In the genomic region with DNA sequence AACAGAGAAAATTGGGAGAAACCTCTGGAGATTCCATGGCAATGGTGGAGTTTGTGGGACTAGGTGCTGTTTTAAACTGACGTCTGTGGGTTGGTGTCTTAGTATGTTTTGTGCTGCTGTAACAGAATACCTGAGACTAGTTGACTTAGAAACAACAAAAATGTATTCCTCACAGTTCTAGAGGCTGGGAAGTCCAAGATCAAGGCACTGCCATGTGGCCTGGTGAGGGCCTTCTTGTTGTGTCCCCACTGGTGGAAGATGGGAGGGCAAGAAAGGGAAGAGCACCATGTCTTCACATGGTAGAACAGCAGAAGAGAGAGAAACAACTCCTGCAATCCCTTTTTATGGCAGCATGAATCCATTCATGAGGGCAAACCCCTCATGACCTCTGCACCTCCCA, we compare ENCODE assay signal across 2 cellular contexts.
TF ChIP-seq lines count a peak whose summit lies in the region.

No MANE protein-coding gene starts in this region.

TF ChIP-seq in GM23338, 12 proteins besides CTCF, POLR2A, EP300 and RAD21 (continues in another document):
- no peak for TF ChIP-seq EZH2phosphoT487 (IDR thresholded peaks at IDR 0.05; ENCODE audit: unreplicated experiment)
- TF ChIP-seq ZNF331 (CRISPR knock-in tag; IDR thresholded peaks at IDR 0.05; ENCODE audit: low read depth), result no peak
- TF ChIP-seq, protein P1, sequence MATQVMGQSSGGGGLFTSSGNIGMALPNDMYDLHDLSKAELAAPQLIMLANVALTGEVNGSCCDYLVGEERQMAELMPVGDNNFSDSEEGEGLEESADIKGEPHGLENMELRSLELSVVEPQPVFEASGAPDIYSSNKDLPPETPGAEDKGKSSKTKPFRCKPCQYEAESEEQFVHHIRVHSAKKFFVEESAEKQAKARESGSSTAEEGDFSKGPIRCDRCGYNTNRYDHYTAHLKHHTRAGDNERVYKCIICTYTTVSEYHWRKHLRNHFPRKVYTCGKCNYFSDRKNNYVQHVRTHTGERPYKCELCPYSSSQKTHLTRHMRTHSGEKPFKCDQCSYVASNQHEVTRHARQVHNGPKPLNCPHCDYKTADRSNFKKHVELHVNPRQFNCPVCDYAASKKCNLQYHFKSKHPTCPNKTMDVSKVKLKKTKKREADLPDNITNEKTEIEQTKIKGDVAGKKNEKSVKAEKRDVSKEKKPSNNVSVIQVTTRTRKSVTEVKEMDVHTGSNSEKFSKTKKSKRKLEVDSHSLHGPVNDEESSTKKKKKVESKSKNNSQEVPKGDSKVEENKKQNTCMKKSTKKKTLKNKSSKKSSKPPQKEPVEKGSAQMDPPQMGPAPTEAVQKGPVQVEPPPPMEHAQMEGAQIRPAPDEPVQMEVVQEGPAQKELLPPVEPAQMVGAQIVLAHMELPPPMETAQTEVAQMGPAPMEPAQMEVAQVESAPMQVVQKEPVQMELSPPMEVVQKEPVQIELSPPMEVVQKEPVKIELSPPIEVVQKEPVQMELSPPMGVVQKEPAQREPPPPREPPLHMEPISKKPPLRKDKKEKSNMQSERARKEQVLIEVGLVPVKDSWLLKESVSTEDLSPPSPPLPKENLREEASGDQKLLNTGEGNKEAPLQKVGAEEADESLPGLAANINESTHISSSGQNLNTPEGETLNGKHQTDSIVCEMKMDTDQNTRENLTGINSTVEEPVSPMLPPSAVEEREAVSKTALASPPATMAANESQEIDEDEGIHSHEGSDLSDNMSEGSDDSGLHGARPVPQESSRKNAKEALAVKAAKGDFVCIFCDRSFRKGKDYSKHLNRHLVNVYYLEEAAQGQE (IDR thresholded peaks at IDR 0.05; ENCODE audit: unreplicated experiment), result no peak
- no peak for TF ChIP-seq JUNB (IDR thresholded peaks at IDR 0.05; ENCODE audit: unreplicated experiment)
- TF ChIP-seq NANOG (IDR thresholded peaks at IDR 0.05; ENCODE audit: borderline replicate concordance), result no peak
- no peak for TF ChIP-seq POLR2AphosphoS5 (IDR thresholded peaks at IDR 0.05; ENCODE audit: low read depth)
- TF ChIP-seq, protein P2, sequence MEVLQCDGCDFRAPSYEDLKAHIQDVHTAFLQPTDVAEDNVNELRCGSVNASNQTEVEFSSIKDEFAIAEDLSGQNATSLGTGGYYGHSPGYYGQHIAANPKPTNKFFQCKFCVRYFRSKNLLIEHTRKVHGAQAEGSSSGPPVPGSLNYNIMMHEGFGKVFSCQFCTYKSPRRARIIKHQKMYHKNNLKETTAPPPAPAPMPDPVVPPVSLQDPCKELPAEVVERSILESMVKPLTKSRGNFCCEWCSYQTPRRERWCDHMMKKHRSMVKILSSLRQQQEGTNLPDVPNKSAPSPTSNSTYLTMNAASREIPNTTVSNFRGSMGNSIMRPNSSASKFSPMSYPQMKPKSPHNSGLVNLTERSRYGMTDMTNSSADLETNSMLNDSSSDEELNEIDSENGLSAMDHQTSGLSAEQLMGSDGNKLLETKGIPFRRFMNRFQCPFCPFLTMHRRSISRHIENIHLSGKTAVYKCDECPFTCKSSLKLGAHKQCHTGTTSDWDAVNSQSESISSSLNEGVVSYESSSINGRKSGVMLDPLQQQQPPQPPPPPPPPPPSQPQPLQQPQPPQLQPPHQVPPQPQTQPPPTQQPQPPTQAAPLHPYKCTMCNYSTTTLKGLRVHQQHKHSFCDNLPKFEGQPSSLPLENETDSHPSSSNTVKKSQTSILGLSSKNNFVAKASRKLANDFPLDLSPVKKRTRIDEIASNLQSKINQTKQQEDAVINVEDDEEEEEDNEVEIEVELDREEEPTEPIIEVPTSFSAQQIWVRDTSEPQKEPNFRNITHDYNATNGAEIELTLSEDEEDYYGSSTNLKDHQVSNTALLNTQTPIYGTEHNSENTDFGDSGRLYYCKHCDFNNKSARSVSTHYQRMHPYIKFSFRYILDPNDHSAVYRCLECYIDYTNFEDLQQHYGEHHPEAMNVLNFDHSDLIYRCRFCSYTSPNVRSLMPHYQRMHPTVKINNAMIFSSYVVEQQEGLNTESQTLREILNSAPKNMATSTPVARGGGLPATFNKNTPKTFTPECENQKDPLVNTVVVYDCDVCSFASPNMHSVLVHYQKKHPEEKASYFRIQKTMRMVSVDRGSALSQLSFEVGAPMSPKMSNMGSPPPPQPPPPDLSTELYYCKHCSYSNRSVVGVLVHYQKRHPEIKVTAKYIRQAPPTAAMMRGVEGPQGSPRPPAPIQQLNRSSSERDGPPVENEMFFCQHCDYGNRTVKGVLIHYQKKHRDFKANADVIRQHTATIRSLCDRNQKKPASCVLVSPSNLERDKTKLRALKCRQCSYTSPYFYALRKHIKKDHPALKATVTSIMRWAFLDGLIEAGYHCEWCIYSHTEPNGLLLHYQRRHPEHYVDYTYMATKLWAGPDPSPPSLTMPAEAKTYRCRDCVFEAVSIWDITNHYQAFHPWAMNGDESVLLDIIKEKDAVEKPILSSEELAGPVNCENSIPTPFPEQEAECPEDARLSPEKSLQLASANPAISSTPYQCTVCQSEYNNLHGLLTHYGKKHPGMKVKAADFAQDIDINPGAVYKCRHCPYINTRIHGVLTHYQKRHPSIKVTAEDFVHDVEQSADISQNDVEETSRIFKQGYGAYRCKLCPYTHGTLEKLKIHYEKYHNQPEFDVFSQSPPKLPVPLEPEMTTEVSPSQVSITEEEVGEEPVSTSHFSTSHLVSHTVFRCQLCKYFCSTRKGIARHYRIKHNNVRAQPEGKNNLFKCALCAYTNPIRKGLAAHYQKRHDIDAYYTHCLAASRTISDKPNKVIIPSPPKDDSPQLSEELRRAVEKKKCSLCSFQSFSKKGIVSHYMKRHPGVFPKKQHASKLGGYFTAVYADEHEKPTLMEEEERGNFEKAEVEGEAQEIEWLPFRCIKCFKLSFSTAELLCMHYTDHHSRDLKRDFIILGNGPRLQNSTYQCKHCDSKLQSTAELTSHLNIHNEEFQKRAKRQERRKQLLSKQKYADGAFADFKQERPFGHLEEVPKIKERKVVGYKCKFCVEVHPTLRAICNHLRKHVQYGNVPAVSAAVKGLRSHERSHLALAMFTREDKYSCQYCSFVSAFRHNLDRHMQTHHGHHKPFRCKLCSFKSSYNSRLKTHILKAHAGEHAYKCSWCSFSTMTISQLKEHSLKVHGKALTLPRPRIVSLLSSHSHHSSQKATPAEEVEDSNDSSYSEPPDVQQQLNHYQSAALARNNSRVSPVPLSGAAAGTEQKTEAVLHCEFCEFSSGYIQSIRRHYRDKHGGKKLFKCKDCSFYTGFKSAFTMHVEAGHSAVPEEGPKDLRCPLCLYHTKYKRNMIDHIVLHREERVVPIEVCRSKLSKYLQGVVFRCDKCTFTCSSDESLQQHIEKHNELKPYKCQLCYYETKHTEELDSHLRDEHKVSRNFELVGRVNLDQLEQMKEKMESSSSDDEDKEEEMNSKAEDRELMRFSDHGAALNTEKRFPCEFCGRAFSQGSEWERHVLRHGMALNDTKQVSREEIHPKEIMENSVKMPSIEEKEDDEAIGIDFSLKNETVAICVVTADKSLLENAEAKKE (CRISPR knock-in tag; IDR thresholded peaks at IDR 0.05), result no peak
- no peak for TF ChIP-seq CREB1 (CRISPR knock-in tag; IDR thresholded peaks at IDR 0.05; ENCODE audit: low read depth)
- no peak for TF ChIP-seq STAT1 (IDR thresholded peaks at IDR 0.05; ENCODE audit: unreplicated experiment)
- TF ChIP-seq, protein P3, sequence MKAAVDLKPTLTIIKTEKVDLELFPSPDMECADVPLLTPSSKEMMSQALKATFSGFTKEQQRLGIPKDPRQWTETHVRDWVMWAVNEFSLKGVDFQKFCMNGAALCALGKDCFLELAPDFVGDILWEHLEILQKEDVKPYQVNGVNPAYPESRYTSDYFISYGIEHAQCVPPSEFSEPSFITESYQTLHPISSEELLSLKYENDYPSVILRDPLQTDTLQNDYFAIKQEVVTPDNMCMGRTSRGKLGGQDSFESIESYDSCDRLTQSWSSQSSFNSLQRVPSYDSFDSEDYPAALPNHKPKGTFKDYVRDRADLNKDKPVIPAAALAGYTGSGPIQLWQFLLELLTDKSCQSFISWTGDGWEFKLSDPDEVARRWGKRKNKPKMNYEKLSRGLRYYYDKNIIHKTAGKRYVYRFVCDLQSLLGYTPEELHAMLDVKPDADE (IDR thresholded peaks at IDR 0.05), result no peak

TF ChIP-seq in K562, 482 proteins besides CTCF, POLR2A, EP300 and RAD21:
- TF ChIP-seq EHMT2 (IDR thresholded peaks at IDR 0.05) (0 out of 2 replicates have a peak, but pooled peaks have one; percentile 29), ZNF398 (CRISPR knock-in tag; IDR thresholded peaks at IDR 0.05) (no peak), KLF10 (CRISPR knock-in tag; IDR thresholded peaks at IDR 0.05) (no peak), ZNF740 (CRISPR knock-in tag; IDR thresholded peaks at IDR 0.05) (no peak), ZNF740 (tag; IDR thresholded peaks at IDR 0.05) (no peak), CBX3 (IDR thresholded peaks at IDR 0.05; ENCODE audit: borderline replicate concordance in 1 of 2, low read length in 2 of 2) (peak in 1 of 2 experiments; percentile 78; a peak in 1 of 3 replicates)
